In genomic region chr1:9588551-9589143, GRCh38 we compare ENCODE assay signal across 8 cellular contexts. TPM values are rescaled to one million over a fixed set of nuclear protein-coding genes. Genes with fewer than 3 reads are reported as not detected.
DNase-seq lines count a peak whose midpoint lies in the region; ATAC-seq and TF ChIP-seq lines count a peak whose summit lies in the region.

Gene TMEM201 (plus strand): TSS chr1:9588911. CDS start chr1:9588931, 20 bp downstream.

- 1% methylated on average over 52 to 94 of the region's 94 CpGs for WGBS in heart right ventricle, 2 donors

- no peaks in the 10 kb centered on the region for H3K27me3 Mint-ChIP-seq in progenitor cell of endocrine pancreas

- intact Hi-C loops in heart right ventricle (cut with DNase I), result loop anchor here in 1 of 10 donors (2.0 kb wide), 1 partner anchor 50 kb away; the partner anchor contains the start of gene SLC25A33

- H3K4me1 ChIP-seq in adipocyte (ENCODE audit: control insufficient read depth, insufficient read depth, low read length) (peaks cover 11% of the 10 kb centered on the region), heart right ventricle (peaks cover 22 to 53% (median 45%) of the 10 kb centered on the region in 9 donors)

- H3K9me3 ChIP-seq in adipocyte (ENCODE audit: control insufficient read depth, low read length) (no peaks in the 10 kb centered on the region), heart right ventricle (no peaks in the 10 kb centered on the region)

- peak within 1 kb of the TSS in 9 of 10 donors; percentile 48 to 78 (median 64) for H3K27ac ChIP-seq in heart right ventricle

- H3K27ac Mint-ChIP-seq in progenitor cell of endocrine pancreas, result peak within 1 kb of the TSS; percentile 41

- no peaks in the 10 kb centered on the region for H3K27me3 ChIP-seq in adipocyte (replicated peaks; ENCODE audit: control insufficient read depth, insufficient read depth, low read length)
- H3K27me3 ChIP-seq in heart right ventricle, result no peaks in the 10 kb centered on the region

- TF ChIP-seq CTCF in GM10266 (IDR thresholded peaks at IDR 0.05; ENCODE audit: control insufficient read depth, insufficient read depth, low read depth, missing control alignments) (peak; percentile 87), heart right ventricle (IDR thresholded peaks at IDR 0.05) (peak; percentile 69 to 99 (median 91)), progenitor cell of endocrine pancreas (IDR thresholded peaks at IDR 0.05; ENCODE audit: unreplicated experiment) (peak; percentile 93)

- H3K9ac ChIP-seq in adipocyte (ENCODE audit: low read length), result peak within 1 kb of the TSS; percentile 85

- H3K36me3 ChIP-seq in adipocyte (ENCODE audit: control insufficient read depth, insufficient read depth, low read length, severe bottlenecking) (peaks cover 4% of the 10 kb centered on the region), heart right ventricle (peaks cover 0 to 10% (median 0%) of the 10 kb centered on the region in 9 donors)

- H3K4me3 Mint-ChIP-seq in progenitor cell of endocrine pancreas (ENCODE audit: low read depth), result peak within 1 kb of the TSS; percentile 82

- H3K4me1 Mint-ChIP-seq in progenitor cell of endocrine pancreas (ENCODE audit: low read depth), result peaks cover 19% of the 10 kb centered on the region

- peak; percentile 77 for ATAC-seq in HG02588 (IDR thresholded peaks at IDR 0.05; ENCODE audit: unreplicated experiment)
- ATAC-seq in heart right ventricle, result peak; percentile 80 to 96 (median 89)

- H3K36me3 Mint-ChIP-seq in progenitor cell of endocrine pancreas (ENCODE audit: insufficient read depth), result no peaks in the 10 kb centered on the region

- no peaks in the 10 kb centered on the region for H3K9me3 Mint-ChIP-seq in progenitor cell of endocrine pancreas (ENCODE audit: low read depth)

- H3K4me3 ChIP-seq in adipocyte (ENCODE audit: low read length) (peak within 1 kb of the TSS; percentile 81), heart right ventricle (peak within 1 kb of the TSS; percentile 63 to 96 (median 73))

- DNase-seq in GM10266 (ENCODE audit: extremely low spot score), result peak; percentile 99
- peak; percentile 88 for DNase-seq in NCI-H1048 (lab: John Stamatoyannopoulos, UW)
- peak; percentile 91 for DNase-seq in T follicular helper cell (ENCODE audit: low read depth)
- peak; percentile 97 for DNase-seq in adipocyte (ENCODE audit: low read depth)
- peak; percentile 93 to 96 for DNase-seq in heart right ventricle
- peak; percentile 91 for DNase-seq in progenitor cell of endocrine pancreas (ENCODE audit: low spot score, unreplicated experiment)
- peak; percentile 93 for DNase-seq in ureter (ENCODE audit: low spot score)

RNA-seq across cellular contexts. Expression of gene TMEM201, which starts in this region (rescaled TPM):
- total RNA-seq in heart right ventricle (10 to 100 TPM; 13.3 to 26.0 (median 18.3) TPM), progenitor cell of endocrine pancreas (24.5 and 24.6 TPM in 2 replicates), ureter (21.0 TPM)
- polyA plus RNA-seq in heart right ventricle, result 10 to 100 TPM; 10.7 to 13.7 TPM

Comparison
In these comparisons a context has a peak if more than half of its experiments do, and no peak if none do; other contexts are left out.
1. Peak in every context shown above with its lines: DNase-seq, ATAC-seq, H3K4me3 ChIP-seq and H3K27ac ChIP-seq.